Comparison of ENCODE assay signal across 27 cellular contexts in the genomic region with DNA sequence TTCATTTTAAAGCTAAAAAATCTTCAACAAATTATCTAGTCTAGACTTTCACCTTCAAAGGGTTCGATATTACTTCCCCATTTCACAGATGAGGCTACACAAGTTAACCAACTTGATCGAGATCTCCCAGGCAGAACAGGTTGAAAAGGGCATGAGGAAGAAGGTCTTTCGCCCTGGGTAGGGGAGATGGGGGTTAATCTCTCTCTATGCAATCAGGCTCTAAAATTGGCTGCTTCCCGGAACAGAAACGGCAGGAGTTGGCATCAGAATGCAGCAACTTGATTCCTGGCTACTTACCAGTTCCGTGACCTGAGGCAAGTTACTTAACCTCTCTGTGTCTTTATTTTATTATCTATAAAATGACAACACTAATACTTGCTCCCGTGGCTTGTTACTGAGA. TPM values are rescaled to one million over a fixed set of nuclear protein-coding genes. Genes with fewer than 3 reads are reported as not detected.
DNase-seq lines count a peak whose midpoint lies in the region; ATAC-seq, FAIRE-seq and TF ChIP-seq lines count a peak whose summit lies in the region.
"Had no signal": no experiment of that assay in that cellular context is flagged by ENCODE, and none has a peak within 500 bp of the region (broad histone marks: within the 10 kb centered on the region; RNA-seq: fewer than 3 reads in every experiment).

No MANE protein-coding gene starts in this region.

- DNase-seq in MCF 10A (ENCODE audit: unreplicated experiment) (peak; percentile 46), mammary epithelial cell (no peak), NCI-H446 (lab: John Stamatoyannopoulos, UW) (peak; percentile 32 to 73), GM12878 (ENCODE audit: low read depth, low spot score) (no peak), ascending aorta (ENCODE audit: low spot score in 2 of 2) (no peak)
- DNase-seq in activated T-cell treated with anti-CD3 and anti-CD28 coated beads, Interleukin-2, amount 50 U/mL, for 72 hours = no peak
- DNase-seq: activated CD4-positive, alpha-beta T cell treated with anti-CD3 and anti-CD28 coated beads for 1 hour; GDM1; NCI-H2227 treated with DMSO at 0.1 percent for 48 hours; T1000 had no signal

- WGBS in mammary epithelial cell (ENCODE audit: low coverage, missing lambda C conversion rate) = 55% methylated on average over 6 of the region's 7 CpGs
- WGBS in GM12878 (ENCODE audit: insufficient coverage, insufficient replicate concordance, low lambda C conversion rate, missing lambda C conversion rate) = 10% methylated on average over 7 of the region's 7 CpGs

- H3K9me3 Mint-ChIP-seq in MCF 10A (ENCODE audit: unreplicated experiment) = no peaks in the 10 kb centered on the region
- H3K9me3 Mint-ChIP-seq in activated T-cell treated with anti-CD3 and anti-CD28 coated beads, Interleukin-2, amount 50 U/mL, for 72 hours = no peaks in the 10 kb centered on the region
- H3K9me3 Mint-ChIP-seq: natural killer cell treated with Interleukin-12 subunit alpha and Interleukin-12 subunit beta and Interleukin-15 and Interleukin-18, amount 100 ng/mL, for 72 hours had no signal

- H3K27me3 Mint-ChIP-seq in MCF 10A (ENCODE audit: insufficient read depth, unreplicated experiment) = peaks cover 16% of the 10 kb centered on the region
- H3K27me3 Mint-ChIP-seq in activated T-cell treated with anti-CD3 and anti-CD28 coated beads, Interleukin-2, amount 50 U/mL, for 72 hours (ENCODE audit: low read depth) = peaks cover 26% of the 10 kb centered on the region

- RAD21 ChIA-PET in GM12878 (lab: Charles Lee; ENCODE audit: unreplicated experiment) = interaction anchor here (1.0 to 1.9 kb wide), 4 partner anchors 9 to 79 kb away, joined by 3 to 9 read pairs (median 4); a partner anchor contains a TSS

- FAIRE-seq in GM12878 (lab: Jason Lieb, UNC) = no peak
- FAIRE-seq: frontal cortex, HTR-8/SVneo, keratinocyte had no signal

- H3K4me2 ChIP-seq in mammary epithelial cell (ENCODE audit: insufficient read depth, low read depth, low read length) (no peak overlapping the region), GM12878 (ENCODE audit: control insufficient read depth, insufficient read depth) (peak overlapping the region; percentile 94)

- no peak overlapping the region for H3K9ac ChIP-seq in mammary epithelial cell (ENCODE audit: insufficient read depth, low read length)
- no peak overlapping the region for H3K9ac ChIP-seq in GM12878 (ENCODE audit: control insufficient read depth, insufficient read depth, low read length)
- H3K9ac ChIP-seq: parathyroid adenoma had no signal

- no peak for TF ChIP-seq CTCF in MCF 10A (IDR thresholded peaks at IDR 0.05; ENCODE audit: unreplicated experiment)
- TF ChIP-seq CTCF in mammary epithelial cell (conservative IDR thresholded peaks at IDR 0.05 in 1 of 2, IDR thresholded peaks at IDR 0.05 in 1 of 2; ENCODE audit: extremely low read depth in 1 of 2, insufficient read depth in 1 of 2, low read depth in 1 of 2, low read length in 2 of 2) = no peak
- no peak for TF ChIP-seq CTCF in GM12878 (IDR thresholded peaks at IDR 0.05 in 2 of 3, conservative IDR thresholded peaks at IDR 0.05 in 1 of 3; ENCODE audit: control insufficient read depth in 2 of 3, extremely low read depth in 1 of 3, insufficient read depth in 1 of 3, low read depth in 3 of 3, low read length in 3 of 3)
- TF ChIP-seq CTCF in ascending aorta (IDR thresholded peaks at IDR 0.05) = no peak

- H3K4me1 Mint-ChIP-seq in MCF 10A (ENCODE audit: insufficient read depth, unreplicated experiment) = no peaks in the 10 kb centered on the region
- H3K4me1 Mint-ChIP-seq in activated T-cell treated with anti-CD3 and anti-CD28 coated beads, Interleukin-2, amount 50 U/mL, for 72 hours (ENCODE audit: low read depth) = peaks cover 20% of the 10 kb centered on the region

- no peak overlapping the region for H3K4me3 ChIP-seq in mammary epithelial cell (replicated peaks in 1 of 3; ENCODE audit: insufficient read depth in 1 of 3, low read depth in 2 of 3, low read length in 3 of 3)
- 0 out of 2 replicates have a peak overlapping the region, but pooled peaks have one; percentile 33 for H3K4me3 ChIP-seq in GM12878
- H3K4me3 ChIP-seq in ascending aorta = no peak overlapping the region
- H3K4me3 ChIP-seq: HAP-1, suprapubic skin had no signal

- CTCF ChIA-PET in MCF 10A (lab: Yijun Ruan, JAX) (interaction anchor here (0.6 to 6.7 kb wide), 7 partner anchors 9 to 438 kb away, joined by 3 to 96 read pairs (median 4); no protein-coding TSS in a partner anchor), mammary epithelial cell (lab: Charles Lee; ENCODE audit: low non-redundant PET) (interaction anchor here (0.5 kb wide), 1 partner anchor 12 kb away, joined by 3 read pairs; no protein-coding TSS in a partner anchor), GM12878 (lab: Yijun Ruan, JAX) (interaction anchor here (0.6 to 11.1 kb wide), 9 partner anchors 9 to 234 kb away, joined by 3 to 443 read pairs (median 5); a partner anchor contains a TSS)

- no TSS peak for BruUV-seq in MCF 10A (replicated peaks; lab: Mats Ljungman, UMichigan)
- no TSS peak for BruUV-seq in mammary epithelial cell (replicated peaks; lab: Mats Ljungman, UMichigan)
- no TSS peak for BruUV-seq in GM12878 (replicated peaks; lab: Mats Ljungman, UMichigan)

- H3K9me3 ChIP-seq in mammary epithelial cell (replicated peaks; ENCODE audit: insufficient read depth, low read length) (no peaks in the 10 kb centered on the region), GM12878 (replicated peaks; ENCODE audit: control insufficient read depth, insufficient read depth, low read length) (no peaks in the 10 kb centered on the region), ascending aorta (no peaks in the 10 kb centered on the region)
- H3K9me3 ChIP-seq: HAP-1, suprapubic skin had no signal

- H3K27me3 ChIP-seq in mammary epithelial cell (ENCODE audit: insufficient read depth, low read length) = peaks cover 12% of the 10 kb centered on the region
- H3K27me3 ChIP-seq in GM12878 (replicated peaks in 1 of 2; ENCODE audit: control insufficient read depth in 2 of 2, insufficient read depth in 2 of 2, low read length in 1 of 2) = no peaks in the 10 kb centered on the region
- H3K27me3 ChIP-seq in ascending aorta = peaks cover 4% of the 10 kb centered on the region

- TF ChIP-seq POLR2A in GM12878 (IDR thresholded peaks at IDR 0.05; ENCODE audit: low read depth, low read length) = no peak

- dilution Hi-C loops in mammary epithelial cell (cut with HindIII; ENCODE audit: low sequenced_read_pairs) = no loop called here

- no peak overlapping the region for H3K27ac ChIP-seq in mammary epithelial cell (ENCODE audit: insufficient read depth, low read depth, low read length)
- peak overlapping the region; percentile 35 for H3K27ac ChIP-seq in GM12878 (ENCODE audit: control insufficient read depth, insufficient read depth)
- H3K27ac ChIP-seq in ascending aorta = no peak overlapping the region
- H3K27ac ChIP-seq: parathyroid adenoma, suprapubic skin had no signal

- SMC1A ChIA-PET in GM12878 (lab: Charles Lee; ENCODE audit: uncharacterized antibody, unreplicated experiment) = interaction anchor here (0.8 to 2.4 kb wide), 3 partner anchors 10 to 451 kb away, joined by 3 to 11 read pairs (median 3); no protein-coding TSS in a partner anchor

- no peaks in the 10 kb centered on the region for H3K79me2 ChIP-seq in mammary epithelial cell (ENCODE audit: insufficient read depth, low read length)
- H3K79me2 ChIP-seq in GM12878 (ENCODE audit: control insufficient read depth, insufficient read depth, low read length) = no peaks in the 10 kb centered on the region
- H3K79me2 ChIP-seq: parathyroid adenoma had no signal

- H3K36me3 Mint-ChIP-seq in MCF 10A (ENCODE audit: insufficient read depth, unreplicated experiment) = no peaks in the 10 kb centered on the region
- H3K36me3 Mint-ChIP-seq in activated T-cell treated with anti-CD3 and anti-CD28 coated beads, Interleukin-2, amount 50 U/mL, for 72 hours (ENCODE audit: insufficient read depth in 2 of 2) = no peaks in the 10 kb centered on the region
- H3K36me3 Mint-ChIP-seq: activated naive CD8-positive, alpha-beta T cell; natural killer cell treated with Interleukin-12 subunit alpha and Interleukin-12 subunit beta and Interleukin-15 and Interleukin-18, amount 100 ng/mL, for 72 hours had no signal

- TF ChIP-seq RAD21 in GM12878 (IDR thresholded peaks at IDR 0.05; ENCODE audit: insufficient read depth, low read depth, low read length) = no peak

- no peaks in the 10 kb centered on the region for H4K20me1 ChIP-seq in mammary epithelial cell (ENCODE audit: insufficient read depth, low read length)
- H4K20me1 ChIP-seq in GM12878 (ENCODE audit: control insufficient read depth, insufficient read depth) = no peaks in the 10 kb centered on the region

- H3K27ac Mint-ChIP-seq in MCF 10A (ENCODE audit: low read depth, unreplicated experiment) = no peak overlapping the region
- H3K27ac Mint-ChIP-seq in activated T-cell treated with anti-CD3 and anti-CD28 coated beads, Interleukin-2, amount 50 U/mL, for 72 hours = no peak overlapping the region
- H3K27ac Mint-ChIP-seq: activated naive CD8-positive, alpha-beta T cell; natural killer cell treated with Interleukin-12 subunit alpha and Interleukin-12 subunit beta and Interleukin-15 and Interleukin-18, amount 100 ng/mL, for 72 hours had no signal

- intact Hi-C loops in MCF 10A (cut with micrococcal nuclease) (no loop called here), mammary epithelial cell (cut with micrococcal nuclease) (no loop called here), GM12878 (cut with micrococcal nuclease; ENCODE audit: unreplicated experiment) (loop anchor here (10.0 kb wide), 1 partner anchor 451 kb away; no protein-coding TSS in a partner anchor), ascending aorta (cut with DNase I) (no loop called here)

- no peaks in the 10 kb centered on the region for H3K36me3 ChIP-seq in mammary epithelial cell (ENCODE audit: insufficient read depth, low read length)
- H3K36me3 ChIP-seq in GM12878 (ENCODE audit: control insufficient read depth in 2 of 2, insufficient read depth in 2 of 2, low read length in 1 of 2) = no peaks in the 10 kb centered on the region
- no peaks in the 10 kb centered on the region for H3K36me3 ChIP-seq in ascending aorta
- H3K36me3 ChIP-seq: HAP-1, suprapubic skin had no signal

- in situ Hi-C loops in mammary epithelial cell (cut with MboI; ENCODE audit: low sequenced_read_pairs in 2 of 2) (loop anchor here in 1 of 2 donors (25.0 kb wide), 1 partner anchor 183 kb away; a partner anchor contains a TSS), GM12878 (cut with MboI) (no loop called here)

- H3K4me3 Mint-ChIP-seq in MCF 10A (ENCODE audit: unreplicated experiment) = no peak overlapping the region
- H3K4me3 Mint-ChIP-seq in activated T-cell treated with anti-CD3 and anti-CD28 coated beads, Interleukin-2, amount 50 U/mL, for 72 hours = no peak overlapping the region
- H3K4me3 Mint-ChIP-seq: activated naive CD8-positive, alpha-beta T cell; natural killer cell treated with Interleukin-12 subunit alpha and Interleukin-12 subunit beta and Interleukin-15 and Interleukin-18, amount 100 ng/mL, for 72 hours had no signal

- H3K4me1 ChIP-seq in mammary epithelial cell (ENCODE audit: insufficient read depth, low read length) (peaks cover 4% of the 10 kb centered on the region), GM12878 (ENCODE audit: control insufficient read depth, insufficient read depth, low read length) (peaks cover 65% of the 10 kb centered on the region), ascending aorta (peaks cover 7 to 18% of the 10 kb centered on the region in 2 donors)

- POLR2A ChIA-PET in MCF 10A (lab: Yijun Ruan, JAX) (no interaction called here), GM12878 (lab: Charles Lee) (interaction anchor here (0.5 to 1.4 kb wide), 7 partner anchors 14 to 391 kb away, joined by 3 to 5 read pairs (median 3); a partner anchor contains a TSS)

- no peak for TF ChIP-seq EP300 in GM12878 (IDR thresholded peaks at IDR 0.05; ENCODE audit: borderline replicate concordance in 1 of 2, control insufficient read depth in 1 of 2, low read depth in 2 of 2, low read length in 2 of 2)

- ATAC-seq in GM12878 (peak; percentile 21), GM21825 (IDR thresholded peaks at IDR 0.05; ENCODE audit: unreplicated experiment) (no peak), HG02610 (IDR thresholded peaks at IDR 0.05; ENCODE audit: unreplicated experiment) (no peak)
- no peak for ATAC-seq in activated T-cell treated with anti-CD3 and anti-CD28 coated beads, Interleukin-2, amount 50 U/mL, for 72 hours (replicated peaks in 1 of 2)
- ATAC-seq: natural killer cell treated with Interleukin-12 subunit alpha and Interleukin-12 subunit beta and Interleukin-15 and Interleukin-18, amount 100 ng/mL, for 72 hours; sciatic nerve had no signal

- no peak overlapping the region for H2AFZ ChIP-seq in mammary epithelial cell (ENCODE audit: low read depth, low read length)
- peak overlapping the region; percentile 25 for H2AFZ ChIP-seq in GM12878 (ENCODE audit: control insufficient read depth, low read depth, low read length)

RNA-seq across cellular contexts. Expression of a gene that starts 2.4 kb away (rescaled TPM):
- total RNA-seq in MCF 10A (2022) (not detected in 2 replicates), mammary epithelial cell (not detected), GM12878 (2014; rRNA removed) (not detected in 2 replicates), GM12878 (2014; rRNA removed; fragmentation: Illumina TruSeq; extraction: Trizol) (not detected in 2 replicates), GM12878 (2021) (not detected in 2 replicates), ascending aorta (not detected)
- polyA plus RNA-seq in mammary epithelial cell (not detected), GM12878 (2011; rRNA removed) (0.19 and 0.26 TPM in 2 replicates), GM12878 (2014; fragmentation: Illumina TruSeq; extraction: Trizol) (not detected in 2 replicates), GM12878 (2014; fragmentation: Nextera tagmentation; extraction: Ambion mirVana) (not detected), GM12878 (2014; rRNA removed) (not detected in 2 replicates), GM12878 (2016; fragmentation: Nextera tagmentation; extraction: Ambion mirVana) (not detected)
- polyA minus RNA-seq in mammary epithelial cell = not detected
- total RNA-seq in GM12878 (2013; cell fraction: nucleolus; rRNA removed) = 2.6 TPM in 1 of 2 replicates, not detected in the other
- not detected for polyA plus RNA-seq in GM12878 (2011; ENCODE audit: low read depth)
- 0.13 and 0.32 TPM in 2 replicates for polyA plus RNA-seq in GM12878 (2011; cell fraction: cytosol; rRNA removed)
- 0.73 and 1.7 TPM in 2 replicates for polyA plus RNA-seq in GM12878 (2011; cell fraction: nucleus; rRNA removed)
- polyA plus RNA-seq in GM12878 (2012) = not detected in 2 replicates
- polyA minus RNA-seq in GM12878 (2011; rRNA and poly(A)+ RNA removed) = 2.2 and 4.3 TPM in 2 replicates
- 3.3 TPM in 1 of 2 replicates, not detected in the other for polyA minus RNA-seq in GM12878 (2011; cell fraction: cytosol; rRNA and poly(A)+ RNA removed)
- polyA minus RNA-seq in GM12878 (2011; cell fraction: nucleus; rRNA and poly(A)+ RNA removed) = 2.1 and 3.4 TPM in 2 replicates
- not detected for total RNA-seq in activated T-cell treated with anti-CD3 and anti-CD28 coated beads, Interleukin-2, amount 50 U/mL, for 72 hours
- total RNA-seq: activated CD8-positive, alpha-beta memory T cell treated with anti-CD3 and anti-CD28 coated beads for 36 hours; cerebellum; frontal cortex; LHCN-M2; lung microvascular endothelial cell; natural killer cell treated with Interleukin-12 subunit alpha and Interleukin-12 subunit beta and Interleukin-15 and Interleukin-18, amount 100 ng/mL, for 72 hours; RPMI7951; sciatic nerve; suprapubic skin had no signal
- polyA plus RNA-seq: esophagus, keratinocyte had no signal

RNA-seq across cellular contexts. Expression of a gene that starts 26.9 kb away (rescaled TPM):
- 49.4 and 74.6 TPM in 2 replicates for total RNA-seq in MCF 10A (2022)
- total RNA-seq in mammary epithelial cell = 100 to 1,000 TPM in 1 of 2 donors, 10 to 100 TPM in 1; 61.1 to 127 TPM
- 48.3 TPM for polyA plus RNA-seq in mammary epithelial cell
- 8.5 TPM for polyA minus RNA-seq in mammary epithelial cell
- 126 and 133 TPM in 2 replicates for total RNA-seq in GM12878 (2013; cell fraction: nucleolus; rRNA removed)
- total RNA-seq in GM12878 (2014; rRNA removed) = 13.7 and 15.7 TPM in 2 replicates
- total RNA-seq in GM12878 (2014; rRNA removed; fragmentation: Illumina TruSeq; extraction: Trizol) = 13.4 and 13.7 TPM in 2 replicates
- total RNA-seq in GM12878 (2021) = 18.1 and 18.6 TPM in 2 replicates
- 52.7 TPM for polyA plus RNA-seq in GM12878 (2011; ENCODE audit: low read depth)
- 44.6 and 55.9 TPM in 2 replicates for polyA plus RNA-seq in GM12878 (2011; rRNA removed)
- 43.8 and 59.2 TPM in 2 replicates for polyA plus RNA-seq in GM12878 (2011; cell fraction: cytosol; rRNA removed)
- polyA plus RNA-seq in GM12878 (2011; cell fraction: nucleus; rRNA removed) = 117 and 243 TPM in 2 replicates
- 44.7 and 46.0 TPM in 2 replicates for polyA plus RNA-seq in GM12878 (2012)
- 24.5 and 27.2 TPM in 2 replicates for polyA plus RNA-seq in GM12878 (2014; fragmentation: Illumina TruSeq; extraction: Trizol)
- polyA plus RNA-seq in GM12878 (2014; fragmentation: Nextera tagmentation; extraction: Ambion mirVana) = 1 to 10 TPM; 2.8 to 4.4 TPM
- polyA plus RNA-seq in GM12878 (2014; rRNA removed) = 14.1 and 19.0 TPM in 2 replicates
- 10 to 100 TPM; 12.5 to 12.7 TPM for polyA plus RNA-seq in GM12878 (2016; fragmentation: Nextera tagmentation; extraction: Ambion mirVana)
- polyA minus RNA-seq in GM12878 (2011; rRNA and poly(A)+ RNA removed) = 40.1 and 42.6 TPM in 2 replicates
- 9.6 and 10.2 TPM in 2 replicates for polyA minus RNA-seq in GM12878 (2011; cell fraction: cytosol; rRNA and poly(A)+ RNA removed)
- polyA minus RNA-seq in GM12878 (2011; cell fraction: nucleus; rRNA and poly(A)+ RNA removed) = 36.1 and 39.6 TPM in 2 replicates
- total RNA-seq in ascending aorta = 258 TPM
- 10 to 100 TPM; 60.1 to 71.3 TPM for total RNA-seq in activated T-cell treated with anti-CD3 and anti-CD28 coated beads, Interleukin-2, amount 50 U/mL, for 72 hours

Comparison
In these comparisons a context has a peak if more than half of its experiments do, and no peak if none do; other contexts are left out.
1. DNase-seq: peak in MCF 10A (single experiment) and NCI-H446 (2 of 2); none in mammary epithelial cell (single experiment), GM12878 (single experiment), ascending aorta (0 of 2) and activated T-cell treated with anti-CD3 and anti-CD28 coated beads, Interleukin-2, amount 50 U/mL, for 72 hours (0 of 2).